ENCODE assay signal across 15 cellular contexts in the genomic region with DNA sequence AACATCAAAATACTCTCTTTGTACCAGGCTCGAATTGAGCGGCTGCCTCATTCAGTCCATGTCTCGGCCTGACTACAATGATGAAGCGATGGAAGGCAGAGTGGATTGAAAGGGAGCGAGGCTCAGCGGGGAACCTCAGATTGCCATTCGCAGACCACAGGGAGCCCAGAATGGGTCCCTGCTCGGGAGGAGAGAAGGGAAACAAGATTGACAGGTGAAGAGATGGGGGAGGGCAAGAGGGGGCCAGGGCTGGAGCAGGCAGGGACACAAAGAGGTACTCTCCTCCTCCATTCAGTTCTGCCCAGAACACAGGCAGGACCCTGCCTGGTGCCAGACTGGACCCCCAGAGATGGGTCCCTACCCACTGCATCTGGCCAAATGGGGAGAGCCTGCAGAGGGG.
DNase-seq lines count a peak whose midpoint lies in the region; ATAC-seq, FAIRE-seq and TF ChIP-seq lines count a peak whose summit lies in the region.
"Had no signal": no experiment of that assay in that cellular context is flagged by ENCODE, and none has a peak within 500 bp of the region (broad histone marks: within the 10 kb centered on the region; RNA-seq: fewer than 3 reads in every experiment).

No MANE protein-coding gene starts in this region.

- DNase-seq in activated effector memory CD4-positive, alpha-beta T cell treated with anti-CD3 and anti-CD28 coated beads, Interleukin-2, amount 50 U/mL, for 16 hours = peak; percentile 50
- no peak for DNase-seq in activated effector memory CD4-positive, alpha-beta T cell treated with Interleukin-2 at 50 U/mL for 16 hours
- DNase-seq in NCI-H345 treated with DMSO at 0.1 percent for 48 hours (lab: John Stamatoyannopoulos, UW; ENCODE audit: unreplicated experiment) (peak; percentile 82), kidney (peak; percentile 15), posterior vena cava (ENCODE audit: low spot score) (peak; percentile 37)
- no peak for DNase-seq in stimulated activated CD4-positive, alpha-beta T cell treated with anti-CD3 and anti-CD28 coated beads, Interleukin-15, amount 100 ng/mL, for 24 hours
- DNase-seq: 8988T; AML-193; CD8-positive, alpha-beta memory T cell; GDM1 had no signal

- no peak overlapping the region for H3K27ac ChIP-seq in kidney (ENCODE audit: low read depth in 2 of 2, low read length in 2 of 2)
- H3K27ac ChIP-seq: BLaER1 had no signal

- intact Hi-C loops in kidney (cut with DNase I) (no loop called here), posterior vena cava (cut with DNase I) (loop anchor here (5.0 kb wide), 4 partner anchors 457 to 782 kb away; a partner anchor contains a TSS)

- no peak for TF ChIP-seq CTCF in kidney (IDR thresholded peaks at IDR 0.05; ENCODE audit: borderline replicate concordance, extremely low read depth, insufficient read depth)

- FAIRE-seq in kidney (lab: Jason Lieb, UNC) = no peak
- FAIRE-seq: H54 had no signal

- ATAC-seq in HG03571 (IDR thresholded peaks at IDR 0.05; ENCODE audit: unreplicated experiment) (no peak), HG03521 (IDR thresholded peaks at IDR 0.05; ENCODE audit: unreplicated experiment) (no peak)

- H3K9me3 ChIP-seq in kidney (ENCODE audit: control insufficient read depth in 1 of 2, low read length in 2 of 2) = no peaks in the 10 kb centered on the region
- H3K9me3 ChIP-seq: BLaER1, Caco-2 had no signal

- no peak overlapping the region for H3K4me3 ChIP-seq in kidney (ENCODE audit: low read length in 2 of 2)
- H3K4me3 ChIP-seq: BLaER1 had no signal

- no peak overlapping the region for H3K9ac ChIP-seq in kidney (ENCODE audit: low read length in 2 of 2)
- H3K9ac ChIP-seq: BLaER1 had no signal

- H3K36me3 ChIP-seq in kidney (ENCODE audit: control insufficient read depth in 1 of 2, insufficient read depth in 2 of 2, low read length in 2 of 2) = no peaks in the 10 kb centered on the region
- H3K36me3 ChIP-seq: BLaER1 had no signal

- peaks cover 0 to 8% of the 10 kb centered on the region in 2 donors for H3K4me1 ChIP-seq in kidney (ENCODE audit: control insufficient read depth in 1 of 2, insufficient read depth in 1 of 2, low read depth in 1 of 2, low read length in 2 of 2)

Comparison
In these comparisons a context has a peak if more than half of its experiments do, and no peak if none do; other contexts are left out.
1. DNase-seq: peak in activated effector memory CD4-positive, alpha-beta T cell treated with anti-CD3 and anti-CD28 coated beads, Interleukin-2, amount 50 U/mL, for 16 hours (single experiment), NCI-H345 treated with DMSO at 0.1 percent for 48 hours (single experiment), kidney (single experiment) and posterior vena cava (single experiment); none in activated effector memory CD4-positive, alpha-beta T cell treated with Interleukin-2 at 50 U/mL for 16 hours (single experiment) and stimulated activated CD4-positive, alpha-beta T cell treated with anti-CD3 and anti-CD28 coated beads, Interleukin-15, amount 100 ng/mL, for 24 hours (single experiment).